2 cellular contexts compared by ENCODE assay signal in the genomic region with DNA sequence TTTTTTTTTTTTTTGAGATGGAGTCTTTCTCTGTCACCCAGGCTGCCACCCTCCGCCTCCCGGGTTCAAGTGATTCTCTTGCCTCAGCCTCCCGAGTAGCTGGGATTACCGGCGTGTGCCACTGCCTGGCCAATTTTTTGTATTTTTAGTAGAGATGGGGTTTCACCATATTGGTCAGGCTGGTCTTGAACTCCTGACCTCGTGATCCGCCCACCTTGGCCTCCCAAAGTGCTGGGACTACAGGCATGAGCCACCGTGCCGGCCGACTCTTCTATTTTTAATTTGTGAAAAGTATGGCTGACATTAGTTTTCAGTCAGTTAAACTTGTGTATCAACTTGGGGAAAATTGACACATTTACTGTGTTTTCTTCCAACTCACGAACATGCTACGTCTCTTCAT. TPM values are rescaled to one million over a fixed set of nuclear protein-coding genes. Genes with fewer than 3 reads are reported as not detected.
"Had no signal": no experiment of that assay in that cellular context is flagged by ENCODE, and none has a peak within 500 bp of the region (broad histone marks: within the 10 kb centered on the region; RNA-seq: fewer than 3 reads in every experiment).

No MANE protein-coding gene starts in this region.

RNA-seq across cellular contexts. Expression of a gene that starts 53.6 kb away (rescaled TPM):
- total RNA-seq: GM23248, HFFc6 had no signal
